ENCODE assay signal across 35 cellular contexts in genomic region chr22:25786165-25786564, GRCh38.
"Had no signal": no experiment of that assay in that cellular context is flagged by ENCODE, and none has a peak within 500 bp of the region (broad histone marks: within the 10 kb centered on the region; RNA-seq: fewer than 3 reads in every experiment).

No MANE protein-coding gene starts in this region.

- H3K9me3 ChIP-seq: MG63 had no signal

- DNase-seq: Karpas-422, Kasumi-1, MG63, MM.1S, MV-4-11, NCI-H1048, NCI-H1092, NCI-H1092 treated with DMSO at 0.1 percent for 48 hours, NCI-H1105, NCI-H1105 treated with DMSO at 0.1 percent for 48 hours, NCI-H1417, NCI-H1417 treated with DMSO at 0.1 percent for 48 hours, NCI-H1436, NCI-H1436 treated with DMSO at 0.1 percent for 48 hours, NCI-H146, NCI-H1694, NCI-H1694 treated with DMSO at 0.1 percent for 48 hours, NCI-H187, NCI-H187 treated with DMSO at 0.1 percent for 48 hours, NCI-H1930, NCI-H2029, NCI-H2029 treated with DMSO at 0.1 percent for 48 hours, NCI-H2081, NCI-H2081 treated with DMSO at 0.1 percent for 48 hours, NCI-H2107, NCI-H2171, NCI-H2171 treated with DMSO at 0.1 percent for 48 hours, NCI-H2227 treated with DMSO at 0.1 percent for 48 hours, NCI-H226, NCI-H345, NCI-H446, NCI-H446 treated with DMSO at 0.1 percent for 48 hours, NCI-H510A, NCI-H510A treated with DMSO at 0.1 percent for 48 hours, NCI-H524 had no signal

- H3K27me3 ChIP-seq: MG63 had no signal

- H3K36me3 ChIP-seq: MG63 had no signal

- H3K4me3 ChIP-seq: MG63 had no signal
